In genomic region chr16:84816485-84816884, GRCh38 we compare ENCODE assay signal across 16 cellular contexts. TPM values are rescaled to one million over a fixed set of nuclear protein-coding genes. Genes with fewer than 3 reads are reported as not detected.
A peak's percentile ranks its signal among the peaks of the same experiment; 100 is the strongest.
DNase-seq lines count a peak whose midpoint lies in the region; ATAC-seq and TF ChIP-seq lines count a peak whose summit lies in the region.
"Had no signal": no experiment of that assay in that cellular context is flagged by ENCODE, and none has a peak within 500 bp of the region (broad histone marks: within the 10 kb centered on the region; RNA-seq: fewer than 3 reads in every experiment).

No MANE protein-coding gene starts in this region.

- H3K27ac ChIP-seq in HEK293 (ENCODE audit: extremely low read depth, low read depth, low read length) = no peak overlapping the region
- peak overlapping the region; percentile 47 for H3K27ac ChIP-seq in skeletal muscle tissue (ENCODE audit: low read depth, low read length)
- H3K27ac ChIP-seq in thyroid gland = no peak overlapping the region
- H3K27ac ChIP-seq: BLaER1, C4-2B had no signal

- no peaks in the 10 kb centered on the region for H3K4me1 ChIP-seq in HEK293 (ENCODE audit: control insufficient read depth, insufficient read depth, low read length)
- peaks cover 18 to 21% (median 19%) of the 10 kb centered on the region in 3 donors for H3K4me1 ChIP-seq in skeletal muscle tissue (ENCODE audit: control insufficient read depth in 3 of 3, insufficient read depth in 3 of 3, low read length in 3 of 3)
- peaks cover 6 to 12% of the 10 kb centered on the region in 2 donors for H3K4me1 ChIP-seq in thyroid gland

- no peaks in the 10 kb centered on the region for H3K36me3 ChIP-seq in HEK293 (ENCODE audit: control insufficient read depth in 2 of 2, insufficient read depth in 1 of 2, low read length in 2 of 2)
- H3K36me3 ChIP-seq in skeletal muscle tissue (ENCODE audit: control insufficient read depth in 3 of 3, insufficient read depth in 3 of 3, low read length in 3 of 3) = no peaks in the 10 kb centered on the region
- no peaks in the 10 kb centered on the region for H3K36me3 ChIP-seq in thyroid gland
- H3K36me3 ChIP-seq: BE2C, BLaER1 had no signal

- H3K9ac ChIP-seq in skeletal muscle tissue (ENCODE audit: low read depth in 1 of 3, low read length in 3 of 3) = no peak overlapping the region
- H3K9ac ChIP-seq: BLaER1 had no signal

- TF ChIP-seq POLR2A in thyroid gland (IDR thresholded peaks at IDR 0.05) = no peak

- intact Hi-C loops in thyroid gland (cut with DNase I) = no loop called here

- peaks cover 15 to 39% (median 25%) of the 10 kb centered on the region in 3 donors for H3K27me3 ChIP-seq in skeletal muscle tissue (ENCODE audit: control insufficient read depth in 3 of 3, insufficient read depth in 3 of 3, low read length in 3 of 3)
- H3K27me3 ChIP-seq in thyroid gland = no peaks in the 10 kb centered on the region
- H3K27me3 ChIP-seq: BE2C had no signal

- ATAC-seq in natural killer cell treated with Interleukin-12 subunit alpha and Interleukin-12 subunit beta and Interleukin-15 and Interleukin-18, amount 100 ng/mL, for 72 hours = no peak
- ATAC-seq: CD8-positive, alpha-beta T cell had no signal

- no peaks in the 10 kb centered on the region for H3K36me3 Mint-ChIP-seq in natural killer cell treated with Interleukin-12 subunit alpha and Interleukin-12 subunit beta and Interleukin-15 and Interleukin-18, amount 100 ng/mL, for 72 hours
- H3K36me3 Mint-ChIP-seq: CD8-positive, alpha-beta T cell had no signal

- H3K9me3 Mint-ChIP-seq in natural killer cell treated with Interleukin-12 subunit alpha and Interleukin-12 subunit beta and Interleukin-15 and Interleukin-18, amount 100 ng/mL, for 72 hours = no peaks in the 10 kb centered on the region
- H3K9me3 Mint-ChIP-seq: CD4-positive, alpha-beta T cell; CD8-positive, alpha-beta T cell had no signal

- POLR2A ChIA-PET in HEK293 (lab: Yijun Ruan, JAX) = no interaction called here

- no peak for TF ChIP-seq CTCF in HEK293 (tag by site-specific recombination; IDR thresholded peaks at IDR 0.05)
- no peak for TF ChIP-seq CTCF in thyroid gland (IDR thresholded peaks at IDR 0.05)

- DNase-seq in amygdala (lab: John Stamatoyannopoulos, UW) (no peak), thyroid gland (no peak)
- no peak for DNase-seq in natural killer cell treated with Interleukin-12 subunit alpha and Interleukin-12 subunit beta and Interleukin-15 and Interleukin-18, amount 100 ng/mL, for 72 hours (ENCODE audit: low spot score)
- DNase-seq: 8988T; ACHN; BE2C; Caco-2; Calu3; CD4-positive, alpha-beta T cell; CD8-positive, alpha-beta T cell; DMS79 treated with DMSO at 0.1 percent for 48 hours; GF-D8 had no signal

- H3K4me1 Mint-ChIP-seq in natural killer cell treated with Interleukin-12 subunit alpha and Interleukin-12 subunit beta and Interleukin-15 and Interleukin-18, amount 100 ng/mL, for 72 hours (ENCODE audit: low read depth in 2 of 2) = peaks cover 8 to 9% of the 10 kb centered on the region in 2 donors

- H3K9me3 ChIP-seq in HEK293 (ENCODE audit: control insufficient read depth, insufficient read depth, low read depth, low read length) (no peaks in the 10 kb centered on the region), skeletal muscle tissue (ENCODE audit: control insufficient read depth in 3 of 3, low read length in 3 of 3) (no peaks in the 10 kb centered on the region), thyroid gland (no peaks in the 10 kb centered on the region)
- H3K9me3 ChIP-seq: BE2C, BLaER1 had no signal

- H3K4me3 ChIP-seq in HEK293 (ENCODE audit: low read depth, low read length) = no peak overlapping the region
- no peak overlapping the region for H3K4me3 ChIP-seq in skeletal muscle tissue (ENCODE audit: low read length in 3 of 3)
- H3K4me3 ChIP-seq in thyroid gland (replicated peaks in 1 of 3) = no peak overlapping the region
- H3K4me3 ChIP-seq: BLaER1 had no signal

- H3K27ac Mint-ChIP-seq in natural killer cell treated with Interleukin-12 subunit alpha and Interleukin-12 subunit beta and Interleukin-15 and Interleukin-18, amount 100 ng/mL, for 72 hours = no peak overlapping the region
- H3K27ac Mint-ChIP-seq: CD4-positive, alpha-beta T cell; CD8-positive, alpha-beta T cell had no signal

- peaks cover 10 to 20% of the 10 kb centered on the region in 2 donors for H3K27me3 Mint-ChIP-seq in natural killer cell treated with Interleukin-12 subunit alpha and Interleukin-12 subunit beta and Interleukin-15 and Interleukin-18, amount 100 ng/mL, for 72 hours

- WGBS in thyroid gland, 2 donors = 87 to 88% methylated on average over 10 of the region's 10 CpGs

- H3K4me3 Mint-ChIP-seq in natural killer cell treated with Interleukin-12 subunit alpha and Interleukin-12 subunit beta and Interleukin-15 and Interleukin-18, amount 100 ng/mL, for 72 hours = no peak overlapping the region
- H3K4me3 Mint-ChIP-seq: CD4-positive, alpha-beta T cell; CD8-positive, alpha-beta T cell had no signal

- CTCF ChIA-PET in HEK293 (lab: Yijun Ruan, JAX) = no interaction called here

TF ChIP-seq in HEK293, 187 proteins besides CTCF, POLR2A, EP300 and RAD21:
- TF ChIP-seq ZNF404 (tag by site-specific recombination; IDR thresholded peaks at IDR 0.05) = no peak
- TF ChIP-seq ZNF449 (tag by site-specific recombination; IDR thresholded peaks at IDR 0.05) = peak; percentile 58

RNA-seq across cellular contexts. Expression of gene CRISPLD2, which starts 3.3 kb away (rescaled TPM):
- total RNA-seq in skeletal muscle tissue (7.3 TPM), thyroid gland (100 to 1,000 TPM in 2 of 4 donors, 10 to 100 TPM in 2; 48.0 to 261 (median 108) TPM)
- total RNA-seq in natural killer cell treated with Interleukin-12 subunit alpha and Interleukin-12 subunit beta and Interleukin-15 and Interleukin-18, amount 100 ng/mL, for 72 hours = 1 to 10 TPM in 1 of 2 donors, under 1 TPM in 1; 0.43 to 1.7 TPM
